9 cellular contexts compared by ENCODE assay signal in genomic region chr2:24785704-24786321, GRCh38. TPM values are rescaled to one million over a fixed set of nuclear protein-coding genes. Genes with fewer than 3 reads are reported as not detected.
A peak's percentile ranks its signal among the peaks of the same experiment; 100 is the strongest.
DNase-seq lines count a peak whose midpoint lies in the region; ATAC-seq and TF ChIP-seq lines count a peak whose summit lies in the region.
"Had no signal": no experiment of that assay in that cellular context is flagged by ENCODE, and none has a peak within 500 bp of the region (broad histone marks: within the 10 kb centered on the region; RNA-seq: fewer than 3 reads in every experiment).

No MANE protein-coding gene starts in this region.

- intact Hi-C loops in aorta (cut with DNase I) (no loop called here), breast epithelium (cut with DNase I; ENCODE audit: low total_unique reads) (no loop called here)

- peak overlapping the region; percentile 0 to 94 (median 34) for H3K27ac Mint-ChIP-seq in IgD-negative memory B cell
- H3K27ac Mint-ChIP-seq: activated naive CD8-positive, alpha-beta T cell treated with anti-CD3 and anti-CD28 coated beads, Interleukin-2, amount 10 ng/mL, durations not matched to agents 7 days and 5 days had no signal

- CTCF ChIA-PET in GM10248 (lab: Yijun Ruan, JAX) = no interaction called here

- H3K27ac ChIP-seq in SU-DHL-6 (ENCODE audit: low read depth, low read length) = peak overlapping the region; percentile 64
- no peak overlapping the region for H3K27ac ChIP-seq in aorta (ENCODE audit: low read depth in 1 of 2, low read length in 2 of 2)
- no peak overlapping the region for H3K27ac ChIP-seq in breast epithelium

- H3K36me3 ChIP-seq in SU-DHL-6 (ENCODE audit: low read length) = no peaks in the 10 kb centered on the region
- no peaks in the 10 kb centered on the region for H3K36me3 ChIP-seq in aorta (ENCODE audit: control insufficient read depth in 1 of 2, insufficient read depth in 2 of 2, low read length in 1 of 2)
- no peaks in the 10 kb centered on the region for H3K36me3 ChIP-seq in breast epithelium

- peak overlapping the region; percentile 12; the same call in 1 of the 2 replicates for H3K9ac ChIP-seq in SU-DHL-6 (ENCODE audit: low read length)

- no peaks in the 10 kb centered on the region for H3K9me3 Mint-ChIP-seq in IgD-negative memory B cell
- H3K9me3 Mint-ChIP-seq: activated naive CD8-positive, alpha-beta T cell treated with anti-CD3 and anti-CD28 coated beads, Interleukin-2, amount 10 ng/mL, durations not matched to agents 7 days and 5 days had no signal

- peaks cover 3% of the 10 kb centered on the region; the same call in 1 of the 2 replicates for H3F3A ChIP-seq in SU-DHL-6 (ENCODE audit: insufficient read depth)

- POLR2A ChIA-PET in GM10248 (lab: Yijun Ruan, JAX) = no interaction called here

- TF ChIP-seq CTCF in GM10248 (IDR thresholded peaks at IDR 0.05; ENCODE audit: control extremely low read depth, extremely low read depth, low read depth, missing control alignments) (no peak), SU-DHL-6 (IDR thresholded peaks at IDR 0.05; ENCODE audit: insufficient read depth, low read length, poor library complexity, severe bottlenecking) (no peak), breast epithelium (IDR thresholded peaks at IDR 0.05) (no peak), omental fat pad (IDR thresholded peaks at IDR 0.05) (no peak)

- H3K36me3 Mint-ChIP-seq in IgD-negative memory B cell = peaks cover 4% of the 10 kb centered on the region

- H3K79me2 ChIP-seq in SU-DHL-6 (ENCODE audit: insufficient read depth, low read length) = no peaks in the 10 kb centered on the region

- peak overlapping the region; percentile 13 to 71 (median 38) for H3K4me3 Mint-ChIP-seq in IgD-negative memory B cell
- H3K4me3 Mint-ChIP-seq: activated naive CD8-positive, alpha-beta T cell treated with anti-CD3 and anti-CD28 coated beads, Interleukin-2, amount 10 ng/mL, durations not matched to agents 7 days and 5 days had no signal

- H3K4me2 ChIP-seq in SU-DHL-6 (ENCODE audit: low read depth, low read length, poor library complexity, severe bottlenecking) = peak overlapping the region; percentile 49

- TF ChIP-seq POLR2A in breast epithelium (IDR thresholded peaks at IDR 0.05) = no peak

- peak overlapping the region; percentile 76 for H2AFZ ChIP-seq in SU-DHL-6 (ENCODE audit: low read depth, low read length, severe bottlenecking)

- H3K27me3 Mint-ChIP-seq in IgD-negative memory B cell = no peaks in the 10 kb centered on the region

- 90 to 93% methylated on average over 6 of the region's 6 CpGs for WGBS in aorta, 2 donors

- H3K9me2 ChIP-seq in SU-DHL-6 (replicated peaks; ENCODE audit: insufficient read depth, low read length) = no peaks in the 10 kb centered on the region

- no peak overlapping the region for H3K4me3 ChIP-seq in SU-DHL-6 (ENCODE audit: insufficient read depth, low read length, poor library complexity, severe bottlenecking)
- no peak overlapping the region for H3K4me3 ChIP-seq in aorta (ENCODE audit: low read length in 2 of 2)
- H3K4me3 ChIP-seq in breast epithelium = no peak overlapping the region

- peak; percentile 92 for ATAC-seq in GM21390 (IDR thresholded peaks at IDR 0.05; ENCODE audit: unreplicated experiment)
- no peak for ATAC-seq in aorta (ENCODE audit: low FRiP score)
- no peak for ATAC-seq in omental fat pad (ENCODE audit: low FRiP score)

- peaks cover 14 to 20% (median 17%) of the 10 kb centered on the region in 3 donors for H3K4me1 Mint-ChIP-seq in IgD-negative memory B cell
- H3K4me1 Mint-ChIP-seq: activated naive CD8-positive, alpha-beta T cell treated with anti-CD3 and anti-CD28 coated beads, Interleukin-2, amount 10 ng/mL, durations not matched to agents 7 days and 5 days had no signal

- H3K27me3 ChIP-seq in SU-DHL-6 (ENCODE audit: low read length) = no peaks in the 10 kb centered on the region
- no peaks in the 10 kb centered on the region for H3K27me3 ChIP-seq in aorta (ENCODE audit: control insufficient read depth in 1 of 2, insufficient read depth in 2 of 2, low read length in 1 of 2)
- H3K27me3 ChIP-seq in breast epithelium = no peaks in the 10 kb centered on the region

- H3K9me3 ChIP-seq in SU-DHL-6 (ENCODE audit: insufficient read depth, low read length) (no peaks in the 10 kb centered on the region), aorta (ENCODE audit: control insufficient read depth, low read length) (no peaks in the 10 kb centered on the region), breast epithelium (no peaks in the 10 kb centered on the region)

- no peaks in the 10 kb centered on the region for H3K4me1 ChIP-seq in aorta (ENCODE audit: control insufficient read depth in 1 of 2, insufficient read depth in 2 of 2, low read length in 2 of 2)
- H3K4me1 ChIP-seq in breast epithelium = no peaks in the 10 kb centered on the region

- no peaks in the 10 kb centered on the region for H4K20me1 ChIP-seq in SU-DHL-6 (ENCODE audit: low read depth, low read length)

- DNase-seq in GM10248 (ENCODE audit: extremely low spot score) = peak; percentile 31
- DNase-seq in aorta = no peak
- no peak for DNase-seq in HuH-7.5 (ENCODE audit: low spot score)
- DNase-seq in breast epithelium (ENCODE audit: low spot score in 2 of 2) = no peak
- DNase-seq in omental fat pad (ENCODE audit: low spot score) = no peak
- DNase-seq: activated naive CD8-positive, alpha-beta T cell treated with anti-CD3 and anti-CD28 coated beads, Interleukin-2, amount 10 ng/mL, durations not matched to agents 7 days and 5 days had no signal

RNA-seq across cellular contexts. Expression of gene PTRHD1, which starts 7.4 kb away (rescaled TPM):
- 69.9 TPM for polyA plus RNA-seq in IgD-negative memory B cell
- total RNA-seq in aorta = 10 to 100 TPM in 1 of 2 donors, 1 to 10 TPM in 1; 8.5 to 16.9 TPM
- polyA plus RNA-seq in aorta = 10 to 100 TPM; 17.7 to 19.2 TPM
- 10 to 100 TPM; 19.3 to 38.8 (median 37.9) TPM for total RNA-seq in breast epithelium
- total RNA-seq in omental fat pad = 10 to 100 TPM; 17.4 to 30.3 (median 21.6) TPM

RNA-seq across cellular contexts. Expression of gene CENPO, which starts 7.4 kb away (rescaled TPM):
- polyA plus RNA-seq in IgD-negative memory B cell (2.6 TPM), aorta (1 to 10 TPM; 2.0 to 2.3 TPM)
- total RNA-seq in aorta (1 to 10 TPM; 3.6 to 4.0 TPM), breast epithelium (1 to 10 TPM; 1.6 to 4.2 (median 1.8) TPM), omental fat pad (10 to 100 TPM in 1 of 4 donors, 1 to 10 TPM in 3; 1.9 to 14.2 (median 6.1) TPM)
